In genomic region chr3:39211332-39212130, GRCh38 we compare ENCODE assay signal across 26 cellular contexts. TPM values are rescaled to one million over a fixed set of nuclear protein-coding genes. Genes with fewer than 3 reads are reported as not detected.
"Had no signal": no experiment of that assay in that cellular context is flagged by ENCODE, and none has a peak within 500 bp of the region (broad histone marks: within the 10 kb centered on the region; RNA-seq: fewer than 3 reads in every experiment).

No MANE protein-coding gene starts in this region.

- H3K9me3 Mint-ChIP-seq: activated CD4-positive, alpha-beta T cell treated with anti-CD3 and anti-CD28 coated beads, Interleukin-2, amount 10 ng/mL, durations not matched to agents 7 days and 5 days; activated naive CD4-positive, alpha-beta T cell treated with anti-CD3 and anti-CD28 coated beads, Interleukin-2, amount 50 U/mL, for 72 hours; activated T-cell treated with anti-CD3 and anti-CD28 coated beads, Interleukin-2, amount 50 U/mL, for 24 hours; activated T-helper 17 cell treated with anti-CD3 and anti-CD28 coated beads, Interleukin-2, amount 50 U/mL, for 72 hours; central memory CD8-positive, alpha-beta T cell; nephron had no signal

- H3K27me3 Mint-ChIP-seq: activated T-cell treated with anti-CD3 and anti-CD28 coated beads, Interleukin-2, amount 50 U/mL, for 24 hours; central memory CD8-positive, alpha-beta T cell had no signal

- H3K9me3 ChIP-seq: breast epithelium, gastroesophageal sphincter, neutrophil, ovary, prostate gland, right atrium auricular region, thyroid gland, upper lobe of right lung had no signal

- H3K4me1 ChIP-seq: breast epithelium, prostate gland, thyroid gland had no signal

- H3K4me3 Mint-ChIP-seq: activated CD4-positive, alpha-beta T cell treated with anti-CD3 and anti-CD28 coated beads, Interleukin-2, amount 10 ng/mL, durations not matched to agents 7 days and 5 days; activated CD8-positive, alpha-beta T cell treated with anti-CD3 and anti-CD28 coated beads, Interleukin-2, amount 10 ng/mL, durations not matched to agents 7 days and 5 days; activated T-cell treated with anti-CD3 and anti-CD28 coated beads, Interleukin-2, amount 50 U/mL, for 24 hours; activated T-helper 17 cell treated with anti-CD3 and anti-CD28 coated beads, Interleukin-2, amount 50 U/mL, for 72 hours; central memory CD8-positive, alpha-beta T cell; nephron; T-helper 17 cell had no signal

- H3K36me3 Mint-ChIP-seq: activated naive CD4-positive, alpha-beta T cell treated with anti-CD3 and anti-CD28 coated beads, Interleukin-2, amount 50 U/mL, for 72 hours had no signal

- H3K27me3 ChIP-seq: breast epithelium, gastroesophageal sphincter, neutrophil, ovary, right atrium auricular region, thyroid gland, upper lobe of right lung had no signal

- H3K27ac ChIP-seq: breast epithelium, gastroesophageal sphincter, neutrophil, ovary, prostate gland, right atrium auricular region, thyroid gland, upper lobe of right lung had no signal

- H3K36me3 ChIP-seq: breast epithelium, gastroesophageal sphincter, neutrophil, ovary, prostate gland, right atrium auricular region, thyroid gland, upper lobe of right lung had no signal

- DNase-seq: activated CD4-positive, alpha-beta T cell treated with anti-CD3 and anti-CD28 coated beads, Interleukin-2, amount 10 ng/mL, durations not matched to agents 7 days and 5 days; activated CD8-positive, alpha-beta T cell treated with anti-CD3 and anti-CD28 coated beads, Interleukin-2, amount 10 ng/mL, durations not matched to agents 7 days and 5 days; activated T-cell treated with anti-CD3 and anti-CD28 coated beads, Interleukin-2, amount 50 U/mL, for 24 hours; effector memory CD4-positive, alpha-beta T cell; hypothalamus; left ventricle myocardium superior; ovary; stimulated activated CD4-positive, alpha-beta T cell treated with anti-CD3 and anti-CD28 coated beads, Interleukin-4, amount 100 ng/mL, for 4 hours; stimulated activated naive CD8-positive, alpha-beta T cell treated with anti-CD3 and anti-CD28 coated beads, Interleukin-15, Interleukin-2, amounts not matched to agents 100 U/mL and 50 U/mL, for 24 hours; SW 1271; T-helper 17 cell; thyroid gland; upper lobe of right lung had no signal

- H3K27ac Mint-ChIP-seq: activated CD4-positive, alpha-beta T cell treated with anti-CD3 and anti-CD28 coated beads, Interleukin-2, amount 10 ng/mL, durations not matched to agents 7 days and 5 days; activated CD8-positive, alpha-beta T cell treated with anti-CD3 and anti-CD28 coated beads, Interleukin-2, amount 10 ng/mL, durations not matched to agents 7 days and 5 days; activated naive CD4-positive, alpha-beta T cell treated with anti-CD3 and anti-CD28 coated beads, Interleukin-2, amount 50 U/mL, for 72 hours; activated T-cell treated with anti-CD3 and anti-CD28 coated beads, Interleukin-2, amount 50 U/mL, for 24 hours; activated T-helper 17 cell treated with anti-CD3 and anti-CD28 coated beads, Interleukin-2, amount 50 U/mL, for 72 hours; nephron had no signal

- H3K4me3 ChIP-seq: breast epithelium, gastroesophageal sphincter, ovary, prostate gland, right atrium auricular region, thyroid gland, upper lobe of right lung had no signal

RNA-seq across cellular contexts. Expression of gene XIRP1, which starts 19.1 kb away (rescaled TPM):
- total RNA-seq: activated CD4-positive, alpha-beta T cell treated with anti-CD3 and anti-CD28 coated beads, Interleukin-2, amount 10 ng/mL, durations not matched to agents 7 days and 5 days; activated CD8-positive, alpha-beta T cell treated with anti-CD3 and anti-CD28 coated beads, Interleukin-2, amount 10 ng/mL, durations not matched to agents 7 days and 5 days; dermis microvascular lymphatic vessel endothelial cell; endothelial cell of umbilical vein; esophagus mucosa; subcutaneous adipose tissue; T-helper 17 cell; thyroid gland; upper lobe of right lung had no signal
- polyA plus RNA-seq: endothelial cell of umbilical vein had no signal
